Comparison of ENCODE assay signal across 1 cellular context in the genomic region with DNA sequence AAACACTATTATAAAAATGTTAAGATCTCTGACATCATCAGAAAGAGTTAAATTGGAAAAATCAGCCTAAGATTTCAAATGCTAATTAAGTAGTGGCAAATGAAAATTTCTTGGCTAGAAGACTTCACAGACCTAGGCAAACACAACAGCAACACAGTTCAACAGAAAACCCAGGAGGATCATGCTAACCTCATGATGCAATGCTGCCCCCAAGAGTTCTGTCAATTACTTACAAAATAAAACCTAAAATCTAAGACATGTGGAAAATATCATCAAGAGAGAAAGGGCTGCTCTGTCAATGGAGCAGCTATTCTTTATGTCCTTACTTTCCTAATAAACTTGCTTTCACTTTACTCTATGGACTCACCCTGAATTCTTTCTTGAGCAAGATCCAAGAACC.
TF ChIP-seq lines count a peak whose summit lies in the region.

No MANE protein-coding gene starts in this region.

TF ChIP-seq in IMR-90, 13 proteins besides CTCF, POLR2A, EP300 and RAD21 (continued from another document):
- TF ChIP-seq ELK1 (IDR thresholded peaks at IDR 0.05; ENCODE audit: borderline replicate concordance, low read depth, low read length) (no peak), NFE2L2 (IDR thresholded peaks at IDR 0.05; ENCODE audit: low read depth, low read length) (no peak), SMC3 (IDR thresholded peaks at IDR 0.05; ENCODE audit: low read depth, low read length) (peak; percentile 57)
